6 cellular contexts compared by ENCODE assay signal in genomic region chr11:66327171-66328035, GRCh38. TPM values are rescaled to one million over a fixed set of nuclear protein-coding genes. Genes with fewer than 3 reads are reported as not detected.
A peak's percentile ranks its signal among the peaks of the same experiment; 100 is the strongest.
DNase-seq lines count a peak whose midpoint lies in the region; ATAC-seq and TF ChIP-seq lines count a peak whose summit lies in the region.

No MANE protein-coding gene starts in this region.

- no peaks in the 10 kb centered on the region for H3K9me3 Mint-ChIP-seq in activated CD8-positive, alpha-beta memory T cell treated with anti-CD3 and anti-CD28 coated beads, Interleukin-2, amount 10 ng/mL, durations not matched to agents 7 days and 5 days (ENCODE audit: low read depth)

- H3K27ac Mint-ChIP-seq in activated CD8-positive, alpha-beta memory T cell treated with anti-CD3 and anti-CD28 coated beads, Interleukin-2, amount 10 ng/mL, durations not matched to agents 7 days and 5 days = peak overlapping the region; percentile 81

- no peaks in the 10 kb centered on the region for H3K27me3 ChIP-seq in transverse colon

- TF ChIP-seq EP300 in transverse colon (IDR thresholded peaks at IDR 0.05; ENCODE audit: low read depth) = no peak

- H3K4me1 Mint-ChIP-seq in activated CD8-positive, alpha-beta memory T cell treated with anti-CD3 and anti-CD28 coated beads, Interleukin-2, amount 10 ng/mL, durations not matched to agents 7 days and 5 days = peaks cover 52% of the 10 kb centered on the region

- in situ Hi-C loops in transverse colon (cut with MboI; ENCODE audit: low pct_ligation_motif_present in 1 of 4, low pct_unique_long_range_greater_than_20kb in 1 of 4, low sequenced_read_pairs in 3 of 4) = no loop called here

- no peak for DNase-seq in activated CD8-positive, alpha-beta memory T cell treated with anti-CD3 and anti-CD28 coated beads, Interleukin-2, amount 10 ng/mL, durations not matched to agents 7 days and 5 days
- DNase-seq in activated CD8-positive, alpha-beta memory T cell treated with anti-CD3 and anti-CD28 coated beads, Interleukin-2, amount 50 U/mL, for 4 hours = no peak
- DNase-seq in fibroblast of villous mesenchyme (ENCODE audit: low read depth) = no peak
- DNase-seq in transverse colon = no peak
- DNase-seq in erythroblast (lab: John Stamatoyannopoulos, UW) = no peak
- DNase-seq in activated CD8-positive, alpha-beta memory T cell treated with anti-CD3 and anti-CD28 coated beads for 24 hours = no peak

- peak; percentile 13 for TF ChIP-seq CTCF in fibroblast of villous mesenchyme (IDR thresholded peaks at IDR 0.05; ENCODE audit: insufficient read depth, low read depth, low read length)
- no peak for TF ChIP-seq CTCF in transverse colon (IDR thresholded peaks at IDR 0.05)

- CTCF ChIA-PET in activated CD8-positive, alpha-beta memory T cell treated with anti-CD3 and anti-CD28 coated beads, Interleukin-2, amount 10 ng/mL, durations not matched to agents 7 days and 5 days (lab: Charles Lee) = interaction anchor here (1.2 to 3.7 kb wide), 5 partner anchors 10 to 62 kb away, joined by 4 to 75 read pairs (median 4); partner anchors contain the start of gene CD248

- no peak overlapping the region for H3K4me3 Mint-ChIP-seq in activated CD8-positive, alpha-beta memory T cell treated with anti-CD3 and anti-CD28 coated beads, Interleukin-2, amount 10 ng/mL, durations not matched to agents 7 days and 5 days

- intact Hi-C loops in transverse colon (cut with DNase I; ENCODE audit: low total_unique reads) = loop anchor here (2.0 kb wide), 1 partner anchor 17 kb away; no protein-coding TSS in a partner anchor

- peak overlapping the region; percentile 56 to 69 (median 61) for H3K27ac ChIP-seq in transverse colon

- H3K4me3 ChIP-seq in fibroblast of villous mesenchyme (ENCODE audit: low read depth, low read length) = no peak overlapping the region
- H3K4me3 ChIP-seq in transverse colon = no peak overlapping the region

- H3K4me1 ChIP-seq in transverse colon = peaks cover 16 to 26% (median 22%) of the 10 kb centered on the region in 4 donors

- 74% methylated on average over 11 of the region's 11 CpGs; no CpG with 5 or more reads in 1 of the 2 donors for WGBS in transverse colon (ENCODE audit: low coverage in 1 of 2), 2 donors

- TF ChIP-seq POLR2A in transverse colon (IDR thresholded peaks at IDR 0.05) (no peak), erythroblast (IDR thresholded peaks at IDR 0.05; ENCODE audit: low read length) (no peak)

- H3K27me3 Mint-ChIP-seq in activated CD8-positive, alpha-beta memory T cell treated with anti-CD3 and anti-CD28 coated beads, Interleukin-2, amount 10 ng/mL, durations not matched to agents 7 days and 5 days = no peaks in the 10 kb centered on the region

- H3K36me3 ChIP-seq in transverse colon = no peaks in the 10 kb centered on the region

- ATAC-seq in activated CD8-positive, alpha-beta memory T cell treated with anti-CD3 and anti-CD28 coated beads, Interleukin-2, amount 10 ng/mL, durations not matched to agents 7 days and 5 days = no peak

- no peaks in the 10 kb centered on the region for H3K36me3 Mint-ChIP-seq in activated CD8-positive, alpha-beta memory T cell treated with anti-CD3 and anti-CD28 coated beads, Interleukin-2, amount 10 ng/mL, durations not matched to agents 7 days and 5 days

- no peaks in the 10 kb centered on the region for H3K9me3 ChIP-seq in transverse colon

RNA-seq across cellular contexts. Expression of gene RIN1, which starts 8.8 kb away (rescaled TPM):
- 1 to 10 TPM in 1 of 2 experiments, under 1 TPM in 1; 0.68 to 2.5 TPM for total RNA-seq in activated CD8-positive, alpha-beta memory T cell treated with anti-CD3 and anti-CD28 coated beads, Interleukin-2, amount 10 ng/mL, durations not matched to agents 7 days and 5 days
- total RNA-seq in fibroblast of villous mesenchyme (19.0 and 23.8 TPM in 2 replicates), transverse colon (10 to 100 TPM in 3 of 4 donors, 1 to 10 TPM in 1; 8.8 to 43.8 (median 14.4) TPM)

RNA-seq across cellular contexts. Expression of gene CD248, which starts 10.6 kb away (rescaled TPM):
- 10 to 100 TPM; 16.8 to 35.5 TPM for total RNA-seq in activated CD8-positive, alpha-beta memory T cell treated with anti-CD3 and anti-CD28 coated beads, Interleukin-2, amount 10 ng/mL, durations not matched to agents 7 days and 5 days
- total RNA-seq in fibroblast of villous mesenchyme (85.1 and 108 TPM in 2 replicates), transverse colon (10 to 100 TPM in 1 of 4 donors, 1 to 10 TPM in 3; 2.6 to 36.2 (median 6.5) TPM)

RNA-seq across cellular contexts. Expression of gene BRMS1, which starts 17.5 kb away (rescaled TPM):
- total RNA-seq in activated CD8-positive, alpha-beta memory T cell treated with anti-CD3 and anti-CD28 coated beads, Interleukin-2, amount 10 ng/mL, durations not matched to agents 7 days and 5 days = 10 to 100 TPM; 55.3 to 56.8 TPM
- 42.3 and 47.0 TPM in 2 replicates for total RNA-seq in fibroblast of villous mesenchyme
- 100 to 1,000 TPM in 1 of 4 donors, 10 to 100 TPM in 3; 34.0 to 178 (median 63.1) TPM for total RNA-seq in transverse colon

RNA-seq across cellular contexts. Expression of gene B4GAT1, which starts 20.0 kb away (rescaled TPM):
- total RNA-seq in activated CD8-positive, alpha-beta memory T cell treated with anti-CD3 and anti-CD28 coated beads, Interleukin-2, amount 10 ng/mL, durations not matched to agents 7 days and 5 days = 1 to 10 TPM; 7.9 to 8.7 TPM
- total RNA-seq in fibroblast of villous mesenchyme = 21.6 and 25.0 TPM in 2 replicates
- 10 to 100 TPM; 21.8 to 31.8 (median 23.6) TPM for total RNA-seq in transverse colon

RNA-seq across cellular contexts. Expression of gene TMEM151A, which starts 35.7 kb away (rescaled TPM):
- total RNA-seq in activated CD8-positive, alpha-beta memory T cell treated with anti-CD3 and anti-CD28 coated beads, Interleukin-2, amount 10 ng/mL, durations not matched to agents 7 days and 5 days = not detected
- under 0.01 TPM in 1 of 2 replicates, not detected in the other for total RNA-seq in fibroblast of villous mesenchyme
- total RNA-seq in transverse colon = under 1 TPM in 2 of 4 donors, not detected in 2; 0.55 to 0.75 TPM
